In the genomic region with DNA sequence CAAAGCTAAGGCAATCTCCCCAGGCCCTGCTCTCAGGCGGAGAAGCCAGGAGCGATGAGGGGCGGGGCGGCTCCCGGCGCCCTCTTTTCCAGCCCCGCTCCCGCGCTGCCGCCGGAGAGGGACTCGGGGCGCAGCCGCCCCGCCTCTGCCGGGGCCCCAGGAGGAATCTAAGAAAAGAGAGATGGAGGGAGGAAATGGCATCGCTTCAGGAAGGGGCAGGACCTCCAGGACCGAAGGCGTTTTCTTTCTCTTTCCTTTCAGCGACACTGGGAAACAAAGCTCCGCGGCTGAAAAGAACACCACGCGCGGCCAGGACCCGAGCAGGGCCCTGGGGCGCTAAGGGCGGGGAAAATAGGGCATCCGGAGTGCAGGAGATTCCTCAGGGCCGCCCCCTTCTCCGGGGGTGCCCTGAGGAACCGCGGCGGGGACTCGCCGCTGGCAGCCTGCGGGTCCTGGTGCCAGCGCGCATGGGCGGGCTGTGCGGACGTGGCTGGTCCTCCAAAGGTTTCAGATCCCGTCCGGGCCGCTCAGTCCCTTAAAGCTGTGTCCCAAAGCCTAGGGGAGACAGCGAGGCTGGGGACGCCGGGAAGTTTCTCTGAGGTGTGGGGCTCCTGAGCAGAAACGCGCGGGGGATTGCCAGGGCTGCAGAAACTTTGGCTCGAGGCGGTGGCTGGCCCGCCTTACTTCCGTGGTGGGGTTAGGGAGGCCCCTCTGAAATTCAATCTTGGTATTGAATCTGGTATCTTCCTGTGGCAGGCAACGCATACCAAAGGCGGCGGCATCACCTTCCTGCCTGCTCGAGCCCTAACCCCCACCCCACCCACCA, we compare ENCODE assay signal across 8 cellular contexts. TPM values are rescaled to one million over a fixed set of nuclear protein-coding genes. Genes with fewer than 3 reads are reported as not detected.
DNase-seq lines count a peak whose midpoint lies in the region; ATAC-seq and TF ChIP-seq lines count a peak whose summit lies in the region.

No MANE protein-coding gene starts in this region.

- intact Hi-C loops in activated CD8-positive, alpha-beta T cell treated with anti-CD3 and anti-CD28 coated beads for 36 hours (cut with micrococcal nuclease) = no loop called here

- peaks cover 8% of the 10 kb centered on the region for H3K4me1 ChIP-seq in skeletal muscle satellite cell (ENCODE audit: control insufficient read depth, insufficient read depth, low read length)

- POLR2A ChIA-PET in activated CD8-positive, alpha-beta T cell treated with anti-CD3 and anti-CD28 coated beads for 36 hours (lab: Charles Lee) = no interaction called here

- peaks cover 85% of the 10 kb centered on the region for H3K27me3 ChIP-seq in skeletal muscle satellite cell (ENCODE audit: control insufficient read depth, insufficient read depth, low read length)

- peaks cover 56% of the 10 kb centered on the region for H3K27me3 Mint-ChIP-seq in activated naive CD4-positive, alpha-beta T cell treated with anti-CD3 and anti-CD28 coated beads, Interleukin-2, amount 50 U/mL, for 24 hours
- H3K27me3 Mint-ChIP-seq in activated CD8-positive, alpha-beta T cell treated with anti-CD3 and anti-CD28 coated beads for 36 hours = peaks cover 74% of the 10 kb centered on the region

- H3K4me1 Mint-ChIP-seq in activated naive CD4-positive, alpha-beta T cell treated with anti-CD3 and anti-CD28 coated beads, Interleukin-2, amount 50 U/mL, for 24 hours = peaks cover 19% of the 10 kb centered on the region
- H3K4me1 Mint-ChIP-seq in activated CD8-positive, alpha-beta T cell treated with anti-CD3 and anti-CD28 coated beads for 36 hours (ENCODE audit: low read depth) = peaks cover 17% of the 10 kb centered on the region

- peak overlapping the region; percentile 89 for H3K4me3 Mint-ChIP-seq in activated naive CD4-positive, alpha-beta T cell treated with anti-CD3 and anti-CD28 coated beads, Interleukin-2, amount 50 U/mL, for 24 hours
- peak overlapping the region; percentile 81 for H3K4me3 Mint-ChIP-seq in activated CD8-positive, alpha-beta T cell treated with anti-CD3 and anti-CD28 coated beads for 36 hours

- peak; percentile 61 for ATAC-seq in activated CD8-positive, alpha-beta T cell treated with anti-CD3 and anti-CD28 coated beads for 36 hours
- no peak for ATAC-seq in GM19324 (IDR thresholded peaks at IDR 0.05; ENCODE audit: low FRiP score, unreplicated experiment)
- no peak for ATAC-seq in GM21360 (IDR thresholded peaks at IDR 0.05; ENCODE audit: unreplicated experiment)

- H3K36me3 ChIP-seq in skeletal muscle satellite cell (ENCODE audit: insufficient read depth, low read length) = no peaks in the 10 kb centered on the region

- no peak for DNase-seq in activated naive CD4-positive, alpha-beta T cell treated with anti-CD3 and anti-CD28 coated beads, Interleukin-2, amount 50 U/mL, for 16 hours
- peak; percentile 32 for DNase-seq in activated CD8-positive, alpha-beta T cell treated with anti-CD3 and anti-CD28 coated beads for 36 hours
- DNase-seq in hepatic stellate cell (ENCODE audit: low spot score) = peak; percentile 34
- DNase-seq in NCI-H524 treated with DMSO at 0.1 percent for 48 hours (lab: John Stamatoyannopoulos, UW) = no peak

- H3K9me3 ChIP-seq in skeletal muscle satellite cell (replicated peaks; ENCODE audit: low read length) = peaks cover 5% of the 10 kb centered on the region

- peak overlapping the region; percentile 68 for H3K4me3 ChIP-seq in skeletal muscle satellite cell (ENCODE audit: low read length)

- no peak overlapping the region for H3K27ac Mint-ChIP-seq in activated naive CD4-positive, alpha-beta T cell treated with anti-CD3 and anti-CD28 coated beads, Interleukin-2, amount 50 U/mL, for 24 hours
- H3K27ac Mint-ChIP-seq in activated CD8-positive, alpha-beta T cell treated with anti-CD3 and anti-CD28 coated beads for 36 hours = no peak overlapping the region

- H3K9ac ChIP-seq in skeletal muscle satellite cell (ENCODE audit: low read depth, low read length) = peak overlapping the region; percentile 20

- peak overlapping the region; percentile 79 for H3K4me2 ChIP-seq in skeletal muscle satellite cell (ENCODE audit: low read length)

- TF ChIP-seq CTCF in activated CD8-positive, alpha-beta T cell treated with anti-CD3 and anti-CD28 coated beads for 36 hours (IDR thresholded peaks at IDR 0.05) = no peak

- no peaks in the 10 kb centered on the region for H3K36me3 Mint-ChIP-seq in activated naive CD4-positive, alpha-beta T cell treated with anti-CD3 and anti-CD28 coated beads, Interleukin-2, amount 50 U/mL, for 24 hours
- H3K36me3 Mint-ChIP-seq in activated CD8-positive, alpha-beta T cell treated with anti-CD3 and anti-CD28 coated beads for 36 hours (ENCODE audit: low read depth) = no peaks in the 10 kb centered on the region

- CTCF ChIA-PET in activated CD8-positive, alpha-beta T cell treated with anti-CD3 and anti-CD28 coated beads for 36 hours (lab: Charles Lee) = interaction anchor here (1.0 to 1.9 kb wide), 2 partner anchors 39 to 121 kb away, joined by 3 to 4 read pairs; no protein-coding TSS in a partner anchor

- H3K9me3 Mint-ChIP-seq in activated naive CD4-positive, alpha-beta T cell treated with anti-CD3 and anti-CD28 coated beads, Interleukin-2, amount 50 U/mL, for 24 hours = no peaks in the 10 kb centered on the region
- H3K9me3 Mint-ChIP-seq in activated CD8-positive, alpha-beta T cell treated with anti-CD3 and anti-CD28 coated beads for 36 hours = peaks cover 3% of the 10 kb centered on the region

RNA-seq across cellular contexts. Expression of a gene that starts 2.8 kb away (rescaled TPM):
- total RNA-seq in activated CD8-positive, alpha-beta T cell treated with anti-CD3 and anti-CD28 coated beads for 36 hours = not detected
- not detected in 2 replicates for total RNA-seq in skeletal muscle satellite cell (2012; rRNA removed)

Comparison
In these comparisons a context has a peak if more than half of its experiments do, and no peak if none do; other contexts are left out.
1. DNase-seq: peak in activated CD8-positive, alpha-beta T cell treated with anti-CD3 and anti-CD28 coated beads for 36 hours (single experiment) and hepatic stellate cell (single experiment); none in activated naive CD4-positive, alpha-beta T cell treated with anti-CD3 and anti-CD28 coated beads, Interleukin-2, amount 50 U/mL, for 16 hours (single experiment) and NCI-H524 treated with DMSO at 0.1 percent for 48 hours (single experiment).